ENCODE assay signal across 1 cellular context in the genomic region with DNA sequence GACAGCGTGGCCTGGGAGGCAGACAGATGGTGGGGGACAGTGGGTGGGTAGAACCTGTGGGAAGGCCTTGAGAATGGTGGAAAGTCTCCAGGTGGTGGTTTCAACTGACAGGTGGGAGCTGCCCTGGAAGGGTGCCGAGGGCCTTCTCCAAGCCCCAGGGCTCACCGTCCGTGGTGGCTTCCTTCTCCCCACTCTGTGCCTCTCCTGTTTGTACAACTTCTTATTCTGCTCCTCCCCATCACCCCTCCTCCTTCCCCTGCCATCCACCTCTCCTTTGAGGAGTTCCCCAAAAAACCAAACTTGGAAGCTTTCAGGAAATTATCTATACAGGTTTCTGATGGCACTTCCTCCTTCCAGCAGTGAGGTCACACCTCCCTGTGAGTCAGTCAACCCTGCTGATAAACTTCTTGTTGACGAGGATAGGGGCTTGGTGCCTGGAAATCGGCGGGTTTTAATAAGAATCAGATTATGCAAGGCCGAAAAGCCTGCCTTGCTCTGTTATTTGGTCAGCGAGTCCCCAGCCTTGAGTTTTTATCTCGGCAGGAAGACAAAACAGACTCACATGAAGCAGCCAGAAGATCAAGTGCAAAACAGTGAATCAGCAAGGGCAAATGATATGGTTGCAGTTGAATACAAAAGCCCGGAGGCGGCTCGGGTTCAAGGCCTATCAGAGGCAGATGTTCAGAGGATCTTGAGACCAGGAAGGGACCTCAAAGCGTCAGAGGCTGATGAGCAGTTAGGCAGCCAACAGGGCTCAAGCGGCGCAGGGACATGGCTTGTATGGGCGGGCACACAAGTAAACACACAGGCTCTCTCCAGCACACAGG.
A peak's percentile ranks its signal among the peaks of the same experiment; 100 is the strongest.
TF ChIP-seq lines count a peak whose summit lies in the region.

No MANE protein-coding gene starts in this region.

TF ChIP-seq in K562, 482 proteins besides CTCF, POLR2A, EP300 and RAD21 (continued from another document and continues in another):
- TF ChIP-seq, protein P1, sequence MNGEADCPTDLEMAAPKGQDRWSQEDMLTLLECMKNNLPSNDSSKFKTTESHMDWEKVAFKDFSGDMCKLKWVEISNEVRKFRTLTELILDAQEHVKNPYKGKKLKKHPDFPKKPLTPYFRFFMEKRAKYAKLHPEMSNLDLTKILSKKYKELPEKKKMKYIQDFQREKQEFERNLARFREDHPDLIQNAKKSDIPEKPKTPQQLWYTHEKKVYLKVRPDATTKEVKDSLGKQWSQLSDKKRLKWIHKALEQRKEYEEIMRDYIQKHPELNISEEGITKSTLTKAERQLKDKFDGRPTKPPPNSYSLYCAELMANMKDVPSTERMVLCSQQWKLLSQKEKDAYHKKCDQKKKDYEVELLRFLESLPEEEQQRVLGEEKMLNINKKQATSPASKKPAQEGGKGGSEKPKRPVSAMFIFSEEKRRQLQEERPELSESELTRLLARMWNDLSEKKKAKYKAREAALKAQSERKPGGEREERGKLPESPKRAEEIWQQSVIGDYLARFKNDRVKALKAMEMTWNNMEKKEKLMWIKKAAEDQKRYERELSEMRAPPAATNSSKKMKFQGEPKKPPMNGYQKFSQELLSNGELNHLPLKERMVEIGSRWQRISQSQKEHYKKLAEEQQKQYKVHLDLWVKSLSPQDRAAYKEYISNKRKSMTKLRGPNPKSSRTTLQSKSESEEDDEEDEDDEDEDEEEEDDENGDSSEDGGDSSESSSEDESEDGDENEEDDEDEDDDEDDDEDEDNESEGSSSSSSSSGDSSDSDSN (IDR thresholded peaks at IDR 0.05; ENCODE audit: borderline replicate concordance in 1 of 2, low read depth in 2 of 2, low read length in 2 of 2) = peak; percentile 42 to 59; a peak in 2 of 4 replicates
- TF ChIP-seq ZBTB17 (CRISPR knock-in tag; IDR thresholded peaks at IDR 0.05) = peak; percentile 96
- TF ChIP-seq ZNF551 (CRISPR knock-in tag; IDR thresholded peaks at IDR 0.05) = no peak
- TF ChIP-seq, protein P2, sequence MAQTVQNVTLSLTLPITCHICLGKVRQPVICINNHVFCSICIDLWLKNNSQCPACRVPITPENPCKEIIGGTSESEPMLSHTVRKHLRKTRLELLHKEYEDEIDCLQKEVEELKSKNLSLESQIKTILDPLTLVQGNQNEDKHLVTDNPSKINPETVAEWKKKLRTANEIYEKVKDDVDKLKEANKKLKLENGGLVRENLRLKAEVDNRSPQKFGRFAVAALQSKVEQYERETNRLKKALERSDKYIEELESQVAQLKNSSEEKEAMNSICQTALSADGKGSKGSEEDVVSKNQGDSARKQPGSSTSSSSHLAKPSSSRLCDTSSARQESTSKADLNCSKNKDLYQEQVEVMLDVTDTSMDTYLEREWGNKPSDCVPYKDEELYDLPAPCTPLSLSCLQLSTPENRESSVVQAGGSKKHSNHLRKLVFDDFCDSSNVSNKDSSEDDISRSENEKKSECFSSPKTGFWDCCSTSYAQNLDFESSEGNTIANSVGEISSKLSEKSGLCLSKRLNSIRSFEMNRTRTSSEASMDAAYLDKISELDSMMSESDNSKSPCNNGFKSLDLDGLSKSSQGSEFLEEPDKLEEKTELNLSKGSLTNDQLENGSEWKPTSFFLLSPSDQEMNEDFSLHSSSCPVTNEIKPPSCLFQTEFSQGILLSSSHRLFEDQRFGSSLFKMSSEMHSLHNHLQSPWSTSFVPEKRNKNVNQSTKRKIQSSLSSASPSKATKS (CRISPR knock-in tag; IDR thresholded peaks at IDR 0.05) = no peak
- TF ChIP-seq, protein P3, sequence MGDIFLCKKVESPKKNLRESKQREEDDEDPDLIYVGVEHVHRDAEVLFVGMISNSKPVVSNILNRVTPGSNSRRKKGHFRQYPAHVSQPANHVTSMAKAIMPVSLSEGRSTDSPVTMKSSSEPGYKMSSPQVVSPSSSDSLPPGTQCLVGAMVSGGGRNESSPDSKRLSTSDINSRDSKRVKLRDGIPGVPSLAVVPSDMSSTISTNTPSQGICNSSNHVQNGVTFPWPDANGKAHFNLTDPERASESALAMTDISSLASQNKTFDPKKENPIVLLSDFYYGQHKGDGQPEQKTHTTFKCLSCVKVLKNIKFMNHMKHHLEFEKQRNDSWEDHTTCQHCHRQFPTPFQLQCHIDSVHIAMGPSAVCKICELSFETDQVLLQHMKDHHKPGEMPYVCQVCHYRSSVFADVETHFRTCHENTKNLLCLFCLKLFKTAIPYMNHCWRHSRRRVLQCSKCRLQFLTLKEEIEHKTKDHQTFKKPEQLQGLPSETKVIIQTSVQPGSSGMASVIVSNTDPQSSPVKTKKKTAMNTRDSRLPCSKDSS (IDR thresholded peaks at IDR 0.05; ENCODE audit: low read depth, partially characterized antibody) = no peak
- peak; percentile 68; the same call in 1 of the 2 replicates for TF ChIP-seq POLR2AphosphoS2 (IDR thresholded peaks at IDR 0.05; ENCODE audit: low read length)
- TF ChIP-seq, protein P4, sequence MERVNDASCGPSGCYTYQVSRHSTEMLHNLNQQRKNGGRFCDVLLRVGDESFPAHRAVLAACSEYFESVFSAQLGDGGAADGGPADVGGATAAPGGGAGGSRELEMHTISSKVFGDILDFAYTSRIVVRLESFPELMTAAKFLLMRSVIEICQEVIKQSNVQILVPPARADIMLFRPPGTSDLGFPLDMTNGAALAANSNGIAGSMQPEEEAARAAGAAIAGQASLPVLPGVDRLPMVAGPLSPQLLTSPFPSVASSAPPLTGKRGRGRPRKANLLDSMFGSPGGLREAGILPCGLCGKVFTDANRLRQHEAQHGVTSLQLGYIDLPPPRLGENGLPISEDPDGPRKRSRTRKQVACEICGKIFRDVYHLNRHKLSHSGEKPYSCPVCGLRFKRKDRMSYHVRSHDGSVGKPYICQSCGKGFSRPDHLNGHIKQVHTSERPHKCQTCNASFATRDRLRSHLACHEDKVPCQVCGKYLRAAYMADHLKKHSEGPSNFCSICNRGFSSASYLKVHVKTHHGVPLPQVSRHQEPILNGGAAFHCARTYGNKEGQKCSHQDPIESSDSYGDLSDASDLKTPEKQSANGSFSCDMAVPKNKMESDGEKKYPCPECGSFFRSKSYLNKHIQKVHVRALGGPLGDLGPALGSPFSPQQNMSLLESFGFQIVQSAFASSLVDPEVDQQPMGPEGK (CRISPR knock-in tag; IDR thresholded peaks at IDR 0.05; ENCODE audit: borderline replicate concordance) = no peak
- peak; percentile 31; the same call in 1 of the 2 replicates for TF ChIP-seq NFRKB (IDR thresholded peaks at IDR 0.05; ENCODE audit: low read depth)
- TF ChIP-seq, protein P5, sequence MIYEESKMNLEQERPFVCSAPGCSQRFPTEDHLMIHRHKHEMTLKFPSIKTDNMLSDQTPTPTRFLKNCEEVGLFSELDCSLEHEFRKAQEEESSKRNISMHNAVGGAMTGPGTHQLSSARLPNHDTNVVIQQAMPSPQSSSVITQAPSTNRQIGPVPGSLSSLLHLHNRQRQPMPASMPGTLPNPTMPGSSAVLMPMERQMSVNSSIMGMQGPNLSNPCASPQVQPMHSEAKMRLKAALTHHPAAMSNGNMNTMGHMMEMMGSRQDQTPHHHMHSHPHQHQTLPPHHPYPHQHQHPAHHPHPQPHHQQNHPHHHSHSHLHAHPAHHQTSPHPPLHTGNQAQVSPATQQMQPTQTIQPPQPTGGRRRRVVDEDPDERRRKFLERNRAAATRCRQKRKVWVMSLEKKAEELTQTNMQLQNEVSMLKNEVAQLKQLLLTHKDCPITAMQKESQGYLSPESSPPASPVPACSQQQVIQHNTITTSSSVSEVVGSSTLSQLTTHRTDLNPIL (CRISPR knock-in tag; IDR thresholded peaks at IDR 0.05) = no peak
- no peak for TF ChIP-seq RB1 (IDR thresholded peaks at IDR 0.05; ENCODE audit: low read depth)
- peak; percentile 69 for TF ChIP-seq MAFK (IDR thresholded peaks at IDR 0.05; ENCODE audit: low read length)
- TF ChIP-seq XRCC3 (IDR thresholded peaks at IDR 0.05) = no peak
- no peak for TF ChIP-seq POLR2B (IDR thresholded peaks at IDR 0.05; ENCODE audit: low read depth, partially characterized antibody)
- no peak for TF ChIP-seq ELF2 (CRISPR knock-in tag; IDR thresholded peaks at IDR 0.05)
- TF ChIP-seq, protein P6, sequence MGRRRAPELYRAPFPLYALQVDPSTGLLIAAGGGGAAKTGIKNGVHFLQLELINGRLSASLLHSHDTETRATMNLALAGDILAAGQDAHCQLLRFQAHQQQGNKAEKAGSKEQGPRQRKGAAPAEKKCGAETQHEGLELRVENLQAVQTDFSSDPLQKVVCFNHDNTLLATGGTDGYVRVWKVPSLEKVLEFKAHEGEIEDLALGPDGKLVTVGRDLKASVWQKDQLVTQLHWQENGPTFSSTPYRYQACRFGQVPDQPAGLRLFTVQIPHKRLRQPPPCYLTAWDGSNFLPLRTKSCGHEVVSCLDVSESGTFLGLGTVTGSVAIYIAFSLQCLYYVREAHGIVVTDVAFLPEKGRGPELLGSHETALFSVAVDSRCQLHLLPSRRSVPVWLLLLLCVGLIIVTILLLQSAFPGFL (CRISPR knock-in tag; IDR thresholded peaks at IDR 0.05) = no peak
- peak; percentile 86 for TF ChIP-seq C11orf30 (IDR thresholded peaks at IDR 0.05; ENCODE audit: low read depth)
- TF ChIP-seq CREBBP (IDR thresholded peaks at IDR 0.05; ENCODE audit: low read depth, low read length) = no peak
- TF ChIP-seq SRSF3 (IDR thresholded peaks at IDR 0.05; ENCODE audit: insufficient read depth, low read length) = no peak
- TF ChIP-seq ZNF316 (IDR thresholded peaks at IDR 0.05) = peak; percentile 72
- TF ChIP-seq ZNF778 (CRISPR knock-in tag; IDR thresholded peaks at IDR 0.05) = no peak
- TF ChIP-seq PCBP2 (IDR thresholded peaks at IDR 0.05; ENCODE audit: low read depth, low read length, poor library complexity, severe bottlenecking) = no peak
- no peak for TF ChIP-seq CSDE1 (IDR thresholded peaks at IDR 0.05)
- TF ChIP-seq, protein P7, sequence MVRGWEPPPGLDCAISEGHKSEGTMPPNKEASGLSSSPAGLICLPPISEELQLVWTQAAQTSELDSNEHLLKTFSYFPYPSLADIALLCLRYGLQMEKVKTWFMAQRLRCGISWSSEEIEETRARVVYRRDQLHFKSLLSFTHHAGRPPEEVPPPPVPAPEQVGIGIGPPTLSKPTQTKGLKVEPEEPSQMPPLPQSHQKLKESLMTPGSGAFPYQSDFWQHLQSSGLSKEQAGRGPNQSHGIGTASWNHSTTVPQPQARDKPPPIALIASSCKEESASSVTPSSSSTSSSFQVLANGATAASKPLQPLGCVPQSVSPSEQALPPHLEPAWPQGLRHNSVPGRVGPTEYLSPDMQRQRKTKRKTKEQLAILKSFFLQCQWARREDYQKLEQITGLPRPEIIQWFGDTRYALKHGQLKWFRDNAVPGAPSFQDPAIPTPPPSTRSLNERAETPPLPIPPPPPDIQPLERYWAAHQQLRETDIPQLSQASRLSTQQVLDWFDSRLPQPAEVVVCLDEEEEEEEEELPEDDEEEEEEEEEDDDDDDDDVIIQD (CRISPR knock-in tag; IDR thresholded peaks at IDR 0.05) = no peak
- TF ChIP-seq, protein P8, sequence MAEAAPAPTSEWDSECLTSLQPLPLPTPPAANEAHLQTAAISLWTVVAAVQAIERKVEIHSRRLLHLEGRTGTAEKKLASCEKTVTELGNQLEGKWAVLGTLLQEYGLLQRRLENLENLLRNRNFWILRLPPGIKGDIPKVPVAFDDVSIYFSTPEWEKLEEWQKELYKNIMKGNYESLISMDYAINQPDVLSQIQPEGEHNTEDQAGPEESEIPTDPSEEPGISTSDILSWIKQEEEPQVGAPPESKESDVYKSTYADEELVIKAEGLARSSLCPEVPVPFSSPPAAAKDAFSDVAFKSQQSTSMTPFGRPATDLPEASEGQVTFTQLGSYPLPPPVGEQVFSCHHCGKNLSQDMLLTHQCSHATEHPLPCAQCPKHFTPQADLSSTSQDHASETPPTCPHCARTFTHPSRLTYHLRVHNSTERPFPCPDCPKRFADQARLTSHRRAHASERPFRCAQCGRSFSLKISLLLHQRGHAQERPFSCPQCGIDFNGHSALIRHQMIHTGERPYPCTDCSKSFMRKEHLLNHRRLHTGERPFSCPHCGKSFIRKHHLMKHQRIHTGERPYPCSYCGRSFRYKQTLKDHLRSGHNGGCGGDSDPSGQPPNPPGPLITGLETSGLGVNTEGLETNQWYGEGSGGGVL (CRISPR knock-in tag; IDR thresholded peaks at IDR 0.05) = no peak
- TF ChIP-seq, protein P9, sequence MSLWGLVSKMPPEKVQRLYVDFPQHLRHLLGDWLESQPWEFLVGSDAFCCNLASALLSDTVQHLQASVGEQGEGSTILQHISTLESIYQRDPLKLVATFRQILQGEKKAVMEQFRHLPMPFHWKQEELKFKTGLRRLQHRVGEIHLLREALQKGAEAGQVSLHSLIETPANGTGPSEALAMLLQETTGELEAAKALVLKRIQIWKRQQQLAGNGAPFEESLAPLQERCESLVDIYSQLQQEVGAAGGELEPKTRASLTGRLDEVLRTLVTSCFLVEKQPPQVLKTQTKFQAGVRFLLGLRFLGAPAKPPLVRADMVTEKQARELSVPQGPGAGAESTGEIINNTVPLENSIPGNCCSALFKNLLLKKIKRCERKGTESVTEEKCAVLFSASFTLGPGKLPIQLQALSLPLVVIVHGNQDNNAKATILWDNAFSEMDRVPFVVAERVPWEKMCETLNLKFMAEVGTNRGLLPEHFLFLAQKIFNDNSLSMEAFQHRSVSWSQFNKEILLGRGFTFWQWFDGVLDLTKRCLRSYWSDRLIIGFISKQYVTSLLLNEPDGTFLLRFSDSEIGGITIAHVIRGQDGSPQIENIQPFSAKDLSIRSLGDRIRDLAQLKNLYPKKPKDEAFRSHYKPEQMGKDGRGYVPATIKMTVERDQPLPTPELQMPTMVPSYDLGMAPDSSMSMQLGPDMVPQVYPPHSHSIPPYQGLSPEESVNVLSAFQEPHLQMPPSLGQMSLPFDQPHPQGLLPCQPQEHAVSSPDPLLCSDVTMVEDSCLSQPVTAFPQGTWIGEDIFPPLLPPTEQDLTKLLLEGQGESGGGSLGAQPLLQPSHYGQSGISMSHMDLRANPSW (CRISPR knock-in tag; IDR thresholded peaks at IDR 0.05) = no peak
- TF ChIP-seq, protein P10, sequence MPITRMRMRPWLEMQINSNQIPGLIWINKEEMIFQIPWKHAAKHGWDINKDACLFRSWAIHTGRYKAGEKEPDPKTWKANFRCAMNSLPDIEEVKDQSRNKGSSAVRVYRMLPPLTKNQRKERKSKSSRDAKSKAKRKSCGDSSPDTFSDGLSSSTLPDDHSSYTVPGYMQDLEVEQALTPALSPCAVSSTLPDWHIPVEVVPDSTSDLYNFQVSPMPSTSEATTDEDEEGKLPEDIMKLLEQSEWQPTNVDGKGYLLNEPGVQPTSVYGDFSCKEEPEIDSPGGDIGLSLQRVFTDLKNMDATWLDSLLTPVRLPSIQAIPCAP (CRISPR knock-in tag; IDR thresholded peaks at IDR 0.05; ENCODE audit: borderline replicate concordance) = no peak
- TF ChIP-seq SREBF1 (IDR thresholded peaks at IDR 0.05; ENCODE audit: borderline replicate concordance, low read depth, low read length) = no peak
- TF ChIP-seq, protein P11, sequence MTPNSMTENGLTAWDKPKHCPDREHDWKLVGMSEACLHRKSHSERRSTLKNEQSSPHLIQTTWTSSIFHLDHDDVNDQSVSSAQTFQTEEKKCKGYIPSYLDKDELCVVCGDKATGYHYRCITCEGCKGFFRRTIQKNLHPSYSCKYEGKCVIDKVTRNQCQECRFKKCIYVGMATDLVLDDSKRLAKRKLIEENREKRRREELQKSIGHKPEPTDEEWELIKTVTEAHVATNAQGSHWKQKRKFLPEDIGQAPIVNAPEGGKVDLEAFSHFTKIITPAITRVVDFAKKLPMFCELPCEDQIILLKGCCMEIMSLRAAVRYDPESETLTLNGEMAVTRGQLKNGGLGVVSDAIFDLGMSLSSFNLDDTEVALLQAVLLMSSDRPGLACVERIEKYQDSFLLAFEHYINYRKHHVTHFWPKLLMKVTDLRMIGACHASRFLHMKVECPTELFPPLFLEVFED (CRISPR knock-in tag; conservative IDR thresholded peaks at IDR 0.05) = peak; percentile 83; the same call in 1 of the 2 replicates
- TF ChIP-seq MED1 (CRISPR knock-in tag; IDR thresholded peaks at IDR 0.05; ENCODE audit: borderline replicate concordance) = no peak
- peak; percentile 54 for TF ChIP-seq MYC (IDR thresholded peaks at IDR 0.05; ENCODE audit: low read depth, low read length)
- no peak for TF ChIP-seq MYC (CRISPR knock-in tag; IDR thresholded peaks at IDR 0.05; ENCODE audit: borderline replicate concordance, low read depth)
- no peak for TF ChIP-seq NUFIP1 (IDR thresholded peaks at IDR 0.05; ENCODE audit: partially characterized antibody)
